11 cellular contexts compared by ENCODE assay signal in the genomic region with DNA sequence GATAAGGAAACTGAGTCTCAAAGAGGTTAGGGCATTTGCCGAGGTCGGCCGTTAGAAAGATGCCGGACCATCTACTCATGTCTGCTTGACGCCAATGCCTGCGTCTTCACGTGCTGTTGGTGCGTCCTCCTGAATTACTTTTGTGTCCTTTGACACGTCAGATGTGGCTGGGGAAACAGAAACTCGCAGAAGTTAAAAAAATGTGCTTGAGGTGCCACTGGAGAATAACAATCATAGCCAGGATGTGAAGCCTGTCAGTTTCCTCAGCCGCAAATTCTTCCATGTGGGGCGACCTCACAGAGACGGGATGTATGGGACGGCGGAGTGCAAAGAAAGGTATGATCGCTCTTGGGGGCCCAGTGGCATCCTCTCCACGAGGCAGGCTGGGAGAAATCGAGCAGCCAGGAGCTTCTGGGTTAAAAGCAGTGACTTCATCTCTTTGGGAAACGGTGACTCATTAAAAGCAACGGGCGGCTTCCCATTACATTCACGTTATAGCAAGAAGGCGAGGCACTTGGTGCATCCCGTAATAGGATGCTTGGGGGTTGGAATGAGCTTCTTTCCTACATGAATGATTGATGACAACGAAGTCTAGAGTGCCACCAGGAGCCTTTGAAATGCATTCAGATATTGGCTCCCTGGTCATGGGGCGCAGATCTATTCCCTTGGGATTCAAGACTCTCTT.
DNase-seq lines count a peak whose midpoint lies in the region; ATAC-seq and TF ChIP-seq lines count a peak whose summit lies in the region.
"Had no signal": no experiment of that assay in that cellular context is flagged by ENCODE, and none has a peak within 500 bp of the region (broad histone marks: within the 10 kb centered on the region; RNA-seq: fewer than 3 reads in every experiment).

No MANE protein-coding gene starts in this region.

- ATAC-seq in HCT116, result peak; percentile 82
- no peak for ATAC-seq in activated CD4-positive, alpha-beta T cell treated with anti-CD3 and anti-CD28 coated beads for 36 hours
- no peak for ATAC-seq in GM18909 (IDR thresholded peaks at IDR 0.05; ENCODE audit: poor library complexity, unreplicated experiment)
- ATAC-seq: left lobe of liver had no signal

- no peaks in the 10 kb centered on the region for H3K9me3 ChIP-seq in HCT116 (ENCODE audit: control insufficient read depth in 1 of 2, insufficient read depth in 1 of 2, low read depth in 1 of 2, low read length in 2 of 2)

- peaks cover 2% of the 10 kb centered on the region for H3K4me1 Mint-ChIP-seq in activated CD4-positive, alpha-beta T cell treated with anti-CD3 and anti-CD28 coated beads for 36 hours

- no peaks in the 10 kb centered on the region for H3K27me3 Mint-ChIP-seq in activated CD4-positive, alpha-beta T cell treated with anti-CD3 and anti-CD28 coated beads for 36 hours
- H3K27me3 Mint-ChIP-seq: activated naive CD4-positive, alpha-beta T cell treated with anti-CD3 and anti-CD28 coated beads, Interleukin-2, amount 50 U/mL, for 24 hours had no signal

- H3K4me1 ChIP-seq in HCT116 (ENCODE audit: control insufficient read depth in 1 of 2, insufficient read depth in 2 of 2, low read length in 2 of 2), result peaks cover 31 to 72% of the 10 kb centered on the region in 2 experiments

- no peaks in the 10 kb centered on the region for H3K36me3 ChIP-seq in HCT116 (ENCODE audit: control insufficient read depth in 1 of 2, insufficient read depth in 2 of 2, low read length in 2 of 2)

- H3K9me2 ChIP-seq in HCT116 (ENCODE audit: insufficient read depth), result no peaks in the 10 kb centered on the region

- no peaks in the 10 kb centered on the region for H3K27me3 ChIP-seq in HCT116 (ENCODE audit: insufficient read depth, low read length)

- TSS peak; percentile 98 for BruUV-seq in HCT116 (replicated peaks; lab: Mats Ljungman, UMichigan)

- intact Hi-C loops in HCT116 (cut with micrococcal nuclease), result loop anchor here (2.0 to 5.0 kb wide), 2 partner anchors 65 to 89 kb away; no protein-coding TSS in a partner anchor
- intact Hi-C loops in activated CD4-positive, alpha-beta T cell treated with anti-CD3 and anti-CD28 coated beads for 36 hours (cut with DNase I, micrococcal nuclease), result no loop called here

- H3K4me3 ChIP-seq in HCT116 (replicated peaks in 1 of 2; ENCODE audit: low read depth in 1 of 2, low read length in 2 of 2), result peak overlapping the region in 1 of 2 experiments; percentile 41; a peak in 2 of 4 replicates
- no peak overlapping the region for H3K4me3 ChIP-seq in fibroblast of mammary gland (ENCODE audit: control insufficient read depth, low read depth, low read length)
- H3K4me3 ChIP-seq in skeletal muscle cell (ENCODE audit: low read depth, low read length), result no peak overlapping the region

- TF ChIP-seq RAD21 in HCT116 (IDR thresholded peaks at IDR 0.05; ENCODE audit: low read depth), result peak; percentile 39; the same call in 1 of the 2 replicates

- H3K36me3 Mint-ChIP-seq in activated CD4-positive, alpha-beta T cell treated with anti-CD3 and anti-CD28 coated beads for 36 hours (ENCODE audit: low read depth), result no peaks in the 10 kb centered on the region
- H3K36me3 Mint-ChIP-seq: activated naive CD4-positive, alpha-beta T cell treated with anti-CD3 and anti-CD28 coated beads, Interleukin-2, amount 50 U/mL, for 24 hours had no signal

- no peak for TF ChIP-seq CTCF in HCT116 (IDR thresholded peaks at IDR 0.05 in 2 of 3, conservative IDR thresholded peaks at IDR 0.05 in 1 of 3; ENCODE audit: borderline replicate concordance in 1 of 3, insufficient read depth in 1 of 3, low read depth in 2 of 3, low read length in 2 of 3)
- TF ChIP-seq CTCF in fibroblast of mammary gland (conservative IDR thresholded peaks at IDR 0.05; ENCODE audit: control insufficient read depth, insufficient read depth, low read depth, low read length), result no peak

- H3K27ac Mint-ChIP-seq in activated CD4-positive, alpha-beta T cell treated with anti-CD3 and anti-CD28 coated beads for 36 hours, result no peak overlapping the region
- H3K27ac Mint-ChIP-seq: activated naive CD4-positive, alpha-beta T cell treated with anti-CD3 and anti-CD28 coated beads, Interleukin-2, amount 50 U/mL, for 24 hours had no signal

- H3K27ac ChIP-seq in HCT116 (ENCODE audit: low read depth, low read length), result peak overlapping the region; percentile 62

- DNase-seq in HCT116 (ENCODE audit: low read depth, low spot score) (peak; percentile 95), RKO (ENCODE audit: low spot score) (peak; percentile 95), fibroblast of mammary gland (ENCODE audit: low read depth) (peak; percentile 93), skeletal muscle cell (ENCODE audit: low read depth) (peak; percentile 80)
- DNase-seq in activated CD4-positive, alpha-beta T cell treated with anti-CD3 and anti-CD28 coated beads for 36 hours, result no peak
- DNase-seq in activated effector memory CD4-positive, alpha-beta T cell treated with Interleukin-2 at 50 U/mL for 16 hours, result no peak
- no peak for DNase-seq in stimulated activated CD4-positive, alpha-beta T cell treated with anti-CD3 and anti-CD28 coated beads, Interleukin-15, amount 100 ng/mL, for 24 hours
- DNase-seq: stimulated activated CD4-positive, alpha-beta T cell treated with anti-CD3 and anti-CD28 coated beads, Interleukin-4, amount 100 ng/mL, for 4 hours had no signal

- CTCF ChIA-PET in HCT116 (lab: Charles Lee), result interaction anchor here (0.9 to 1.0 kb wide), 2 partner anchors 49 to 180 kb away, joined by 3 read pairs; no protein-coding TSS in a partner anchor
- CTCF ChIA-PET in activated CD4-positive, alpha-beta T cell treated with anti-CD3 and anti-CD28 coated beads for 36 hours (lab: Charles Lee), result no interaction called here

- POLR2A ChIA-PET in HCT116 (lab: Charles Lee), result interaction anchor here (0.8 to 2.4 kb wide), 7 partner anchors 9 to 89 kb away, joined by 3 to 10 read pairs (median 3); no protein-coding TSS in a partner anchor
- POLR2A ChIA-PET in activated CD4-positive, alpha-beta T cell treated with anti-CD3 and anti-CD28 coated beads for 36 hours (lab: Charles Lee), result interaction anchor here (0.6 kb wide), 1 partner anchor 145 kb away, joined by 4 read pairs; no protein-coding TSS in a partner anchor

- peak overlapping the region; percentile 37 for H2AFZ ChIP-seq in HCT116 (ENCODE audit: low read depth, low read length, poor library complexity, severe bottlenecking)

- peak overlapping the region; percentile 62 for H3K9ac ChIP-seq in HCT116 (ENCODE audit: low read length)

- no peaks in the 10 kb centered on the region for H3K9me3 Mint-ChIP-seq in activated CD4-positive, alpha-beta T cell treated with anti-CD3 and anti-CD28 coated beads for 36 hours (ENCODE audit: low read depth)
- H3K9me3 Mint-ChIP-seq: activated naive CD4-positive, alpha-beta T cell treated with anti-CD3 and anti-CD28 coated beads, Interleukin-2, amount 50 U/mL, for 24 hours had no signal

- RAD21 ChIA-PET in HCT116 (lab: Charles Lee; ENCODE audit: low non-redundant PET in 1 of 2, low total read pairs in 2 of 2, uncharacterized antibody in 2 of 2, unreplicated experiment in 2 of 2), result interaction anchor here in 1 of 2 experiments (0.6 kb wide), 1 partner anchor 15 kb away, joined by 3 read pairs; no protein-coding TSS in a partner anchor

- H3K4me2 ChIP-seq in HCT116 (ENCODE audit: low read length), result peak overlapping the region; percentile 79

- peaks cover 2% of the 10 kb centered on the region; the same call in 1 of the 2 replicates for H3K79me2 ChIP-seq in HCT116 (ENCODE audit: insufficient read depth, low read length)

- peak; percentile 42 for TF ChIP-seq POLR2A in HCT116 (IDR thresholded peaks at IDR 0.05; ENCODE audit: borderline replicate concordance, extremely low read depth, insufficient read depth, insufficient read length)

- no peak overlapping the region for H3K4me3 Mint-ChIP-seq in activated CD4-positive, alpha-beta T cell treated with anti-CD3 and anti-CD28 coated beads for 36 hours
- H3K4me3 Mint-ChIP-seq: activated naive CD4-positive, alpha-beta T cell treated with anti-CD3 and anti-CD28 coated beads, Interleukin-2, amount 50 U/mL, for 24 hours had no signal

- no peaks in the 10 kb centered on the region for H4K20me1 ChIP-seq in HCT116 (ENCODE audit: insufficient read depth)

TF ChIP-seq in HCT116, 20 proteins besides CTCF, POLR2A, EP300 and RAD21 (continues in another document):
- TF ChIP-seq CEBPB (IDR thresholded peaks at IDR 0.05; ENCODE audit: low read depth), result peak; percentile 72
- TF ChIP-seq JUND (IDR thresholded peaks at IDR 0.05), result peak; percentile 91
- no peak for TF ChIP-seq YY1 (IDR thresholded peaks at IDR 0.05; ENCODE audit: extremely low read depth, insufficient replicate concordance, low read depth, low read length)
- peak; percentile 87 for TF ChIP-seq SP1 (IDR thresholded peaks at IDR 0.05; ENCODE audit: low read depth)
- TF ChIP-seq CBX3 (IDR thresholded peaks at IDR 0.05; ENCODE audit: low read depth), result peak; percentile 40; the same call in 1 of the 2 replicates
- 0 out of 2 replicates have a peak, but pooled peaks have one; percentile 30 for TF ChIP-seq SIN3A (IDR thresholded peaks at IDR 0.05; ENCODE audit: low read depth)
- no peak for TF ChIP-seq ELF1 (IDR thresholded peaks at IDR 0.05; ENCODE audit: borderline replicate concordance, low read depth)
- TF ChIP-seq, protein P1, sequence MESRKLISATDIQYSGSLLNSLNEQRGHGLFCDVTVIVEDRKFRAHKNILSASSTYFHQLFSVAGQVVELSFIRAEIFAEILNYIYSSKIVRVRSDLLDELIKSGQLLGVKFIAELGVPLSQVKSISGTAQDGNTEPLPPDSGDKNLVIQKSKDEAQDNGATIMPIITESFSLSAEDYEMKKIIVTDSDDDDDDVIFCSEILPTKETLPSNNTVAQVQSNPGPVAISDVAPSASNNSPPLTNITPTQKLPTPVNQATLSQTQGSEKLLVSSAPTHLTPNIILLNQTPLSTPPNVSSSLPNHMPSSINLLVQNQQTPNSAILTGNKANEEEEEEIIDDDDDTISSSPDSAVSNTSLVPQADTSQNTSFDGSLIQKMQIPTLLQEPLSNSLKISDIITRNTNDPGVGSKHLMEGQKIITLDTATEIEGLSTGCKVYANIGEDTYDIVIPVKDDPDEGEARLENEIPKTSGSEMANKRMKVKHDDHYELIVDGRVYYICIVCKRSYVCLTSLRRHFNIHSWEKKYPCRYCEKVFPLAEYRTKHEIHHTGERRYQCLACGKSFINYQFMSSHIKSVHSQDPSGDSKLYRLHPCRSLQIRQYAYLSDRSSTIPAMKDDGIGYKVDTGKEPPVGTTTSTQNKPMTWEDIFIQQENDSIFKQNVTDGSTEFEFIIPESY (IDR thresholded peaks at IDR 0.05; ENCODE audit: extremely low read depth, insufficient replicate concordance, low read length), result no peak
- TF ChIP-seq, protein P2, sequence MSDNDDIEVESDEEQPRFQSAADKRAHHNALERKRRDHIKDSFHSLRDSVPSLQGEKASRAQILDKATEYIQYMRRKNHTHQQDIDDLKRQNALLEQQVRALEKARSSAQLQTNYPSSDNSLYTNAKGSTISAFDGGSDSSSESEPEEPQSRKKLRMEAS (IDR thresholded peaks at IDR 0.05), result peak; percentile 90
- no peak for TF ChIP-seq SRF (IDR thresholded peaks at IDR 0.05; ENCODE audit: low read depth)
- peak; percentile 91 for TF ChIP-seq FOSL1 (IDR thresholded peaks at IDR 0.05; ENCODE audit: low read depth)
- peak; percentile 79 for TF ChIP-seq TCF7L2 (IDR thresholded peaks at IDR 0.05; ENCODE audit: borderline replicate concordance, extremely low read depth, insufficient read depth, insufficient read length)

Comparison
In these comparisons a context has a peak if more than half of its experiments do, and no peak if none do; other contexts are left out.
1. DNase-seq: peak in HCT116 (single experiment), RKO (single experiment), fibroblast of mammary gland (single experiment) and skeletal muscle cell (single experiment); none in activated CD4-positive, alpha-beta T cell treated with anti-CD3 and anti-CD28 coated beads for 36 hours (single experiment), activated effector memory CD4-positive, alpha-beta T cell treated with Interleukin-2 at 50 U/mL for 16 hours (single experiment) and stimulated activated CD4-positive, alpha-beta T cell treated with anti-CD3 and anti-CD28 coated beads, Interleukin-15, amount 100 ng/mL, for 24 hours (single experiment).